ENCODE assay signal across 19 cellular contexts in the genomic region with DNA sequence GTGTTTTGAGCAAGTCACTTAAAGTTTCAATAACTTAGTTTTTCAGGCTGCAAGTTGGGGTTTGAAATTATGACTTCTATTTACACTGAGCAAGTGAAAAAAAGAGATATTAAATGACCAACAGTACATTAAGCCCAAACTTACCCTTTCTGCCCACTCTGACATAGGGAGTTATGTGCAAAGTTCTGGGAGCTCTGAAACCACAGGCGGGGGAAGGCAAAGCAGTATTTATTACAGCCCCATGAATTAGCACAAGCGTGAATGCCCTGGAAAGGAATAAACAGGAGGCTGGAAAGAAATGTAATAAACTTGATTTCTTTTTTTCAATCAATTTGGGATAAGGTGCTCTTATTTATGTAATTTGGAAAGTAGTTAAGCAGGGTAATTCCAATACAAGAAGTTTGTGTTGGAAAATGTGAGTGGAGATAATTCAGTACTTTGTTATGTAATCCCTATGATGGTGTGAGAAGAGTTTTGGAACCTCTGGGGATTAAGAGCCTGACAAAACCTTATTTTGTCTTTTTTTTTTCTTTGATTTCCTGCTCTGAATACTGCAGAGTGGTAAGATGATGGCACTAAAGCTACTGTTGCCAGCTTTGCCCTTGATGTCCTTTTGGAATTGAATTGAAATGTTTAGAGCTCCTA.
DNase-seq lines count a peak whose midpoint lies in the region; ATAC-seq and TF ChIP-seq lines count a peak whose summit lies in the region.
"Had no signal": no experiment of that assay in that cellular context is flagged by ENCODE, and none has a peak within 500 bp of the region (broad histone marks: within the 10 kb centered on the region; RNA-seq: fewer than 3 reads in every experiment).

No MANE protein-coding gene starts in this region.

- no peak for TF ChIP-seq EP300 in esophagus muscularis mucosa (IDR thresholded peaks at IDR 0.05)
- no peak for TF ChIP-seq EP300 in suprapubic skin (IDR thresholded peaks at IDR 0.05)

- H3K27me3 ChIP-seq in esophagus muscularis mucosa (no peaks in the 10 kb centered on the region), muscle layer of duodenum (ENCODE audit: low read depth, low read length) (no peaks in the 10 kb centered on the region), suprapubic skin (no peaks in the 10 kb centered on the region), body of pancreas (no peaks in the 10 kb centered on the region)
- no peaks in the 10 kb centered on the region for H3K27me3 ChIP-seq in CD4-positive, alpha-beta T cell (ENCODE audit: control insufficient read depth, insufficient read depth, low read length)
- H3K27me3 ChIP-seq: BE2C, testis had no signal

- H3K36me3 Mint-ChIP-seq in CD4-positive, alpha-beta T cell (ENCODE audit: low read depth) = peaks cover 43% of the 10 kb centered on the region
- H3K36me3 Mint-ChIP-seq: naive B cell had no signal

- H3K4me3 ChIP-seq in NB4 (ENCODE audit: low read depth, low read length) (no peak overlapping the region), esophagus muscularis mucosa (no peak overlapping the region), muscle layer of duodenum (ENCODE audit: low read depth in 1 of 2, low read length in 2 of 2) (no peak overlapping the region), suprapubic skin (no peak overlapping the region), body of pancreas (no peak overlapping the region)
- H3K4me3 ChIP-seq: testis had no signal

- H3K4me1 ChIP-seq in esophagus muscularis mucosa (peaks cover 5 to 11% (median 6%) of the 10 kb centered on the region in 4 donors), muscle layer of duodenum (ENCODE audit: control insufficient read depth in 1 of 2, insufficient read depth in 2 of 2, low read length in 2 of 2) (no peaks in the 10 kb centered on the region), suprapubic skin (peaks cover 4% of the 10 kb centered on the region), body of pancreas (no peaks in the 10 kb centered on the region)
- H3K4me1 ChIP-seq: BE2C had no signal

- H3K9me3 ChIP-seq in esophagus muscularis mucosa (no peaks in the 10 kb centered on the region), muscle layer of duodenum (ENCODE audit: control insufficient read depth in 1 of 2, low read length in 2 of 2) (no peaks in the 10 kb centered on the region), suprapubic skin (no peaks in the 10 kb centered on the region), body of pancreas (no peaks in the 10 kb centered on the region)
- H3K9me3 ChIP-seq in CD4-positive, alpha-beta T cell (ENCODE audit: control insufficient read depth, low read length) = no peaks in the 10 kb centered on the region
- H3K9me3 ChIP-seq: BE2C, testis had no signal

- peaks cover 64% of the 10 kb centered on the region for H3K4me1 Mint-ChIP-seq in CD4-positive, alpha-beta T cell (ENCODE audit: low read depth)

- no peak for ATAC-seq in body of pancreas
- no peak for ATAC-seq in CD4-positive, alpha-beta T cell (ENCODE audit: poor library complexity)
- ATAC-seq: effector memory CD8-positive, alpha-beta T cell had no signal

- intact Hi-C loops in esophagus muscularis mucosa (cut with DNase I) (no loop called here), body of pancreas (cut with DNase I) (no loop called here)
- intact Hi-C loops in CD4-positive, alpha-beta T cell (cut with DNase I, micrococcal nuclease) = no loop called here

- 68% methylated on average over 2 of the region's 2 CpGs for WGBS in esophagus muscularis mucosa
- WGBS in suprapubic skin = 51% methylated on average over 2 of the region's 2 CpGs
- whole genome bisulfite sequencing in body of pancreas, 2 donors = 73 to 95% methylated on average over 2 of the region's 2 CpGs

- H3K9me3 Mint-ChIP-seq in CD4-positive, alpha-beta T cell = no peaks in the 10 kb centered on the region
- H3K9me3 Mint-ChIP-seq: activated CD4-positive, alpha-beta T cell treated with anti-CD3 and anti-CD28 coated beads, Interleukin-2, amount 10 ng/mL, durations not matched to agents 24 days and 14 days; effector memory CD8-positive, alpha-beta T cell; naive B cell had no signal

- POLR2A ChIA-PET in CD4-positive, alpha-beta T cell (lab: Charles Lee) = interaction anchor here (1.2 kb wide), 1 partner anchor 11 kb away, joined by 3 read pairs; no protein-coding TSS in a partner anchor

- H3K36me3 ChIP-seq in esophagus muscularis mucosa (no peaks in the 10 kb centered on the region), muscle layer of duodenum (ENCODE audit: control insufficient read depth in 1 of 2, insufficient read depth in 2 of 2, low read length in 2 of 2) (no peaks in the 10 kb centered on the region), suprapubic skin (no peaks in the 10 kb centered on the region), body of pancreas (replicated peaks in 1 of 2; ENCODE audit: insufficient read depth in 1 of 2, low read depth in 2 of 2) (no peaks in the 10 kb centered on the region)
- H3K36me3 ChIP-seq: BE2C had no signal

- H3K4me3 Mint-ChIP-seq in CD4-positive, alpha-beta T cell = no peak overlapping the region
- H3K4me3 Mint-ChIP-seq: activated CD4-positive, alpha-beta T cell treated with anti-CD3 and anti-CD28 coated beads, Interleukin-2, amount 10 ng/mL, durations not matched to agents 24 days and 14 days; effector memory CD8-positive, alpha-beta T cell; naive B cell had no signal

- TF ChIP-seq POLR2A in NB4 (IDR thresholded peaks at IDR 0.05; ENCODE audit: extremely low read depth, insufficient read length) (no peak), esophagus muscularis mucosa (IDR thresholded peaks at IDR 0.05; ENCODE audit: low read depth) (no peak), suprapubic skin (IDR thresholded peaks at IDR 0.05) (no peak), body of pancreas (IDR thresholded peaks at IDR 0.05) (no peak)

- H3K27me3 Mint-ChIP-seq in CD4-positive, alpha-beta T cell = no peaks in the 10 kb centered on the region
- H3K27me3 Mint-ChIP-seq: activated CD4-positive, alpha-beta T cell treated with anti-CD3 and anti-CD28 coated beads, Interleukin-2, amount 10 ng/mL, durations not matched to agents 24 days and 14 days; effector memory CD8-positive, alpha-beta T cell; naive B cell had no signal

- H3K27ac Mint-ChIP-seq in CD4-positive, alpha-beta T cell = no peak overlapping the region
- H3K27ac Mint-ChIP-seq: activated CD4-positive, alpha-beta T cell treated with anti-CD3 and anti-CD28 coated beads, Interleukin-2, amount 10 ng/mL, durations not matched to agents 24 days and 14 days had no signal

- peak; percentile 44 for DNase-seq in NB4 (ENCODE audit: low read depth)
- DNase-seq in esophagus muscularis mucosa (ENCODE audit: extremely low spot score) = no peak
- DNase-seq in suprapubic skin (ENCODE audit: low spot score in 2 of 2) = no peak
- DNase-seq in central memory CD4-positive, alpha-beta T cell = no peak
- DNase-seq in body of pancreas = no peak
- DNase-seq in SHP77 treated with DMSO at 0.1 percent for 48 hours (lab: John Stamatoyannopoulos, UW) = no peak
- no peak for DNase-seq in CD4-positive, alpha-beta T cell
- DNase-seq: activated CD4-positive, alpha-beta T cell treated with anti-CD3 and anti-CD28 coated beads, Interleukin-2, amount 10 ng/mL, durations not matched to agents 24 days and 14 days; activated T-cell treated with anti-CD3 and anti-CD28 coated beads, Interleukin-2, amount 50 U/mL, for 48 hours; BE2C; DMS79; effector memory CD8-positive, alpha-beta T cell; HCEC 1CT; islet precursor cell; naive B cell; NCI-H1930; T1000; testis had no signal

- CTCF ChIA-PET in CD4-positive, alpha-beta T cell (lab: Charles Lee) = no interaction called here

- peak overlapping the region; percentile 50 to 73 (median 66) for H3K27ac ChIP-seq in esophagus muscularis mucosa (replicated peaks in 1 of 4)
- H3K27ac ChIP-seq in muscle layer of duodenum (ENCODE audit: low read length) = peak overlapping the region; percentile 67
- H3K27ac ChIP-seq in suprapubic skin = peak overlapping the region; percentile 63
- peak overlapping the region in 1 of 4 donors; percentile 66 for H3K27ac ChIP-seq in body of pancreas
- H3K27ac ChIP-seq in CD4-positive, alpha-beta T cell (ENCODE audit: low read depth, low read length) = no peak overlapping the region
- H3K27ac ChIP-seq: testis had no signal

- TF ChIP-seq CTCF in NB4 (IDR thresholded peaks at IDR 0.05; ENCODE audit: low read depth, low read length) (no peak), esophagus muscularis mucosa (IDR thresholded peaks at IDR 0.05) (no peak), suprapubic skin (IDR thresholded peaks at IDR 0.05) (no peak), body of pancreas (IDR thresholded peaks at IDR 0.05) (no peak)
- TF ChIP-seq CTCF in CD4-positive, alpha-beta T cell (IDR thresholded peaks at IDR 0.05) = no peak
